In genomic region chr13:79710376-79710775, GRCh38 we compare ENCODE assay signal across 20 cellular contexts.
DNase-seq lines count a peak whose midpoint lies in the region; TF ChIP-seq lines count a peak whose summit lies in the region.
"Had no signal": no experiment of that assay in that cellular context is flagged by ENCODE, and none has a peak within 500 bp of the region (broad histone marks: within the 10 kb centered on the region; RNA-seq: fewer than 3 reads in every experiment).

No MANE protein-coding gene starts in this region.

- H3K36me3 Mint-ChIP-seq in Caco-2 (ENCODE audit: insufficient read depth, unreplicated experiment): no peaks in the 10 kb centered on the region
- H3K36me3 Mint-ChIP-seq: activated CD8-positive, alpha-beta memory T cell treated with anti-CD3 and anti-CD28 coated beads, Interleukin-2, amount 10 ng/mL, durations not matched to agents 7 days and 5 days had no signal

- no peaks in the 10 kb centered on the region for H3K9me3 Mint-ChIP-seq in Caco-2 (ENCODE audit: unreplicated experiment)

- H3K4me1 Mint-ChIP-seq in Caco-2 (ENCODE audit: low read depth, unreplicated experiment): no peaks in the 10 kb centered on the region
- H3K4me1 Mint-ChIP-seq: activated CD8-positive, alpha-beta memory T cell treated with anti-CD3 and anti-CD28 coated beads, Interleukin-2, amount 10 ng/mL, durations not matched to agents 7 days and 5 days had no signal

- no peak overlapping the region for H3K27ac Mint-ChIP-seq in Caco-2 (ENCODE audit: unreplicated experiment)
- H3K27ac Mint-ChIP-seq: activated CD8-positive, alpha-beta memory T cell treated with anti-CD3 and anti-CD28 coated beads, Interleukin-2, amount 10 ng/mL, durations not matched to agents 7 days and 5 days had no signal

- BruUV-seq in Caco-2 (replicated peaks; lab: Mats Ljungman, UMichigan): no TSS peak

- DNase-seq in COLO829 (ENCODE audit: low spot score): peak; percentile 15
- peak; percentile 59 for DNase-seq in M059J (ENCODE audit: low read depth)
- peak; percentile 80 for DNase-seq in dedifferentiated amniotic fluid mesenchymal stem cell (ENCODE audit: extremely low spot score)
- DNase-seq in kidney glomerular epithelial cell (lab: John Stamatoyannopoulos, UW): peak; percentile 76
- DNase-seq in NCI-H446 (lab: John Stamatoyannopoulos, UW): no peak
- no peak for DNase-seq in NCI-H510A treated with DMSO at 0.1 percent for 48 hours (lab: John Stamatoyannopoulos, UW)
- DNase-seq in GM20000 (ENCODE audit: low spot score): no peak
- DNase-seq in Caco-2: no peak
- DNase-seq: activated CD8-positive, alpha-beta memory T cell treated with anti-CD3 and anti-CD28 coated beads, Interleukin-2, amount 10 ng/mL, durations not matched to agents 7 days and 5 days; activated effector memory CD4-positive, alpha-beta T cell treated with anti-CD3 and anti-CD28 coated beads, Interleukin-2, amount 50 U/mL, for 16 hours; brain microvascular endothelial cell; effector memory CD4-positive, alpha-beta T cell; MM.1S; NCI-H774; nucleus accumbens; RPMI8226; stimulated activated CD4-positive, alpha-beta T cell treated with anti-CD3 and anti-CD28 coated beads, Interleukin-4, amount 100 ng/mL, for 1 hour; stimulated activated CD8-positive, alpha-beta memory T cell treated with anti-CD3 and anti-CD28 coated beads, Interleukin-4, amount 100 ng/mL, for 48 hours had no signal

- H3K4me3 ChIP-seq in Caco-2 (ENCODE audit: low read depth, low read length): no peak overlapping the region
- H3K4me3 ChIP-seq: BLaER1 treated with 17β-estradiol and CSF1 and Interleukin-3, amounts not matched to agents 10 nM and 100 nM; suprapubic skin had no signal

- H3K4me3 Mint-ChIP-seq in Caco-2 (ENCODE audit: unreplicated experiment): no peak overlapping the region
- H3K4me3 Mint-ChIP-seq: activated CD8-positive, alpha-beta memory T cell treated with anti-CD3 and anti-CD28 coated beads, Interleukin-2, amount 10 ng/mL, durations not matched to agents 7 days and 5 days had no signal

- H3K4me1 ChIP-seq in Caco-2: no peaks in the 10 kb centered on the region; the same call in 1 of the 2 replicates
- H3K4me1 ChIP-seq: BLaER1 treated with 17β-estradiol and CSF1 and Interleukin-3, amounts not matched to agents 10 nM and 100 nM had no signal

- no peak for TF ChIP-seq CTCF in GM20000 (IDR thresholded peaks at IDR 0.05; ENCODE audit: extremely low read depth, missing control alignments)
- TF ChIP-seq CTCF in Caco-2 (IDR thresholded peaks at IDR 0.05; ENCODE audit: insufficient read depth in 1 of 2, low read depth in 1 of 2, low read length in 1 of 2, severe bottlenecking in 1 of 2, unreplicated experiment in 1 of 2): no peak

- H3K27me3 Mint-ChIP-seq in Caco-2 (ENCODE audit: insufficient read depth, unreplicated experiment): no peaks in the 10 kb centered on the region
- H3K27me3 Mint-ChIP-seq: activated CD8-positive, alpha-beta memory T cell treated with anti-CD3 and anti-CD28 coated beads, Interleukin-2, amount 10 ng/mL, durations not matched to agents 7 days and 5 days had no signal

- H3K9me3 ChIP-seq in Caco-2: no peaks in the 10 kb centered on the region
- H3K9me3 ChIP-seq: BLaER1 treated with 17β-estradiol and CSF1 and Interleukin-3, amounts not matched to agents 10 nM and 100 nM; suprapubic skin had no signal

- CTCF ChIA-PET in Caco-2 (lab: Charles Lee): no interaction called here

- intact Hi-C loops in Caco-2 (cut with micrococcal nuclease; ENCODE audit: unreplicated experiment): no loop called here

- no peaks in the 10 kb centered on the region for H3K27me3 ChIP-seq in Caco-2 (replicated peaks; ENCODE audit: control insufficient read depth, insufficient read depth, low read length)
- H3K27me3 ChIP-seq: BLaER1 treated with 17β-estradiol and CSF1 and Interleukin-3, amounts not matched to agents 10 nM and 100 nM; brain microvascular endothelial cell; suprapubic skin had no signal

- POLR2A ChIA-PET in Caco-2 (lab: Charles Lee): no interaction called here

- H3K36me3 ChIP-seq in Caco-2 (ENCODE audit: control insufficient read depth, insufficient read depth, low read length): no peaks in the 10 kb centered on the region
- H3K36me3 ChIP-seq: BLaER1 treated with 17β-estradiol and CSF1 and Interleukin-3, amounts not matched to agents 10 nM and 100 nM; brain microvascular endothelial cell; suprapubic skin had no signal

Comparison
In these comparisons a context has a peak if more than half of its experiments do, and no peak if none do; other contexts are left out.
1. DNase-seq: peak in COLO829 (single experiment), M059J (single experiment), dedifferentiated amniotic fluid mesenchymal stem cell (single experiment) and kidney glomerular epithelial cell (single experiment); none in NCI-H446 (0 of 2), NCI-H510A treated with DMSO at 0.1 percent for 48 hours (single experiment), GM20000 (single experiment) and Caco-2 (0 of 2).